8 cellular contexts compared by ENCODE assay signal in genomic region chr10:12241810-12242529, GRCh38. TPM values are rescaled to one million over a fixed set of nuclear protein-coding genes. Genes with fewer than 3 reads are reported as not detected.
A peak's percentile ranks its signal among the peaks of the same experiment; 100 is the strongest.
DNase-seq lines count a peak whose midpoint lies in the region; ATAC-seq and TF ChIP-seq lines count a peak whose summit lies in the region.

No MANE protein-coding gene starts in this region.

- peak overlapping the region; percentile 95 for H3K27ac Mint-ChIP-seq in activated naive CD4-positive, alpha-beta T cell treated with anti-CD3 and anti-CD28 coated beads, Interleukin-2, amount 50 U/mL, for 24 hours
- H3K27ac Mint-ChIP-seq in memory B cell, result peak overlapping the region; percentile 99

- H3K4me1 Mint-ChIP-seq in activated naive CD4-positive, alpha-beta T cell treated with anti-CD3 and anti-CD28 coated beads, Interleukin-2, amount 50 U/mL, for 24 hours, result peaks cover 26% of the 10 kb centered on the region
- H3K4me1 Mint-ChIP-seq in memory B cell, result peaks cover 41% of the 10 kb centered on the region

- intact Hi-C loops in head of caudate nucleus (cut with DNase I), result no loop called here

- H3K27me3 ChIP-seq in suprapubic skin, result no peaks in the 10 kb centered on the region

- peak overlapping the region; percentile 68 for H3K27ac ChIP-seq in suprapubic skin

- no peaks in the 10 kb centered on the region for H3K9me3 Mint-ChIP-seq in activated naive CD4-positive, alpha-beta T cell treated with anti-CD3 and anti-CD28 coated beads, Interleukin-2, amount 50 U/mL, for 24 hours
- H3K9me3 Mint-ChIP-seq in memory B cell, result no peaks in the 10 kb centered on the region

- peak overlapping the region; percentile 79 for H3K4me3 Mint-ChIP-seq in activated naive CD4-positive, alpha-beta T cell treated with anti-CD3 and anti-CD28 coated beads, Interleukin-2, amount 50 U/mL, for 24 hours
- H3K4me3 Mint-ChIP-seq in memory B cell, result peak overlapping the region; percentile 72

- H3K36me3 Mint-ChIP-seq in activated naive CD4-positive, alpha-beta T cell treated with anti-CD3 and anti-CD28 coated beads, Interleukin-2, amount 50 U/mL, for 24 hours, result peaks cover 14% of the 10 kb centered on the region
- H3K36me3 Mint-ChIP-seq in memory B cell, result peaks cover 31% of the 10 kb centered on the region

- H3K4me3 ChIP-seq in suprapubic skin, result no peak overlapping the region

- peaks cover 35% of the 10 kb centered on the region for H3K4me1 ChIP-seq in suprapubic skin

- TF ChIP-seq POLR2A in suprapubic skin (IDR thresholded peaks at IDR 0.05), result no peak

- DNase-seq in activated CD4-positive, alpha-beta T cell treated with anti-CD3 and anti-CD28 coated beads for 4 hours, result peak; percentile 16 to 37
- no peak for DNase-seq in activated CD4-positive, alpha-beta T cell treated with anti-CD3 and anti-CD28 coated beads, Interleukin-2, amount 50 U/mL, for 1 hour
- DNase-seq in memory B cell (ENCODE audit: low spot score in 2 of 2), result no peak
- DNase-seq in suprapubic skin (ENCODE audit: low spot score in 2 of 2), result no peak
- no peak for DNase-seq in head of caudate nucleus
- no peak for DNase-seq in DMS153 (lab: John Stamatoyannopoulos, UW)

- H3K9me3 ChIP-seq in suprapubic skin, result no peaks in the 10 kb centered on the region

- TF ChIP-seq CTCF in suprapubic skin (IDR thresholded peaks at IDR 0.05), result no peak

- H3K27me3 Mint-ChIP-seq in activated naive CD4-positive, alpha-beta T cell treated with anti-CD3 and anti-CD28 coated beads, Interleukin-2, amount 50 U/mL, for 24 hours, result no peaks in the 10 kb centered on the region
- H3K27me3 Mint-ChIP-seq in memory B cell, result no peaks in the 10 kb centered on the region

- ATAC-seq in memory B cell (ENCODE audit: low read depth) (peak; percentile 11), HG02571 (IDR thresholded peaks at IDR 0.05; ENCODE audit: unreplicated experiment) (no peak)

- WGBS in suprapubic skin, result 42% methylated on average over 19 of the region's 19 CpGs

- no peak for TF ChIP-seq EP300 in suprapubic skin (IDR thresholded peaks at IDR 0.05)

- H3K36me3 ChIP-seq in suprapubic skin, result peaks cover 31% of the 10 kb centered on the region

RNA-seq across cellular contexts. Expression of gene CDC123, which starts 46.0 kb away (rescaled TPM):
- 10 to 100 TPM; 58.1 to 86.7 (median 69.3) TPM for total RNA-seq in suprapubic skin

RNA-seq across cellular contexts. Expression of gene NUDT5, which starts 46.3 kb away (rescaled TPM):
- 10 to 100 TPM; 37.2 to 49.2 (median 41.8) TPM for total RNA-seq in suprapubic skin

Comparison
In these comparisons a context has a peak if more than half of its experiments do, and no peak if none do; other contexts are left out.
1. DNase-seq: peak in activated CD4-positive, alpha-beta T cell treated with anti-CD3 and anti-CD28 coated beads for 4 hours (2 of 2); none in activated CD4-positive, alpha-beta T cell treated with anti-CD3 and anti-CD28 coated beads, Interleukin-2, amount 50 U/mL, for 1 hour (single experiment), memory B cell (0 of 2), suprapubic skin (0 of 2), head of caudate nucleus (0 of 42) and DMS153 (single experiment).